13 cellular contexts compared by ENCODE assay signal in the genomic region with DNA sequence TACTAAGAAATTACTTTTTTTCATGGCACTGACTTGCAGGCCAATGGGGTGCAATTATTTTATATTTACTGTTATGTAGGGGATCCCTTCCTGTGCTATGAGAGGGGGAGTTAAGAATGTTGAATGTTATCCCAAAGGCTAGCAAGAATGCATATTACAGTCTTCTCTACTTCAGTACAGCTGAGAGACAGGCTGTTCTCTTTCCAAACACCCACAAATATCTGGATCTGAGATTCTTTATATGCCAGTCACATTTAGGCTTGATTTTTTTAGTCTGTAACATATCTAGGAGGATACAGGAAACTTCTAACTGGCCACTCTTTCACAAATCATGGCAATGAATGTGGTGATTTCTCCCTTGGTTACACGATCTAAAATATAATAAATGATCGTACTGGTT.
DNase-seq lines count a peak whose midpoint lies in the region; ATAC-seq and TF ChIP-seq lines count a peak whose summit lies in the region.
"Had no signal": no experiment of that assay in that cellular context is flagged by ENCODE, and none has a peak within 500 bp of the region (broad histone marks: within the 10 kb centered on the region; RNA-seq: fewer than 3 reads in every experiment).

No MANE protein-coding gene starts in this region.

- H3K9me3 ChIP-seq in IMR-90 (ENCODE audit: control insufficient read depth, insufficient read depth, low read length) (no peaks in the 10 kb centered on the region), osteoblast (ENCODE audit: low read depth, low read length) (no peaks in the 10 kb centered on the region)

- H3K23ac ChIP-seq in IMR-90 (ENCODE audit: low read depth, low read length), result no peak overlapping the region

- peak overlapping the region; percentile 90 for H2BK5ac ChIP-seq in IMR-90 (ENCODE audit: low read depth, low read length, poor library complexity, severe bottlenecking)

- CTCF ChIA-PET in IMR-90 (lab: Yijun Ruan, JAX), result no interaction called here

- H3K36me3 ChIP-seq in IMR-90 (ENCODE audit: control insufficient read depth, insufficient read depth, low read length) (no peaks in the 10 kb centered on the region), osteoblast (ENCODE audit: insufficient read depth, low read length) (no peaks in the 10 kb centered on the region)
- H3K36me3 ChIP-seq: BLaER1 treated with 17β-estradiol and CSF1 and Interleukin-3, amounts not matched to agents 10 nM and 100 nM had no signal

- no peak overlapping the region for H3K4ac ChIP-seq in IMR-90 (ENCODE audit: low read depth, low read length)

- H2AK5ac ChIP-seq in IMR-90 (ENCODE audit: low read depth, low read length), result no peak overlapping the region

- H3K27ac ChIP-seq in IMR-90 (ENCODE audit: insufficient read depth, low read length) (no peak overlapping the region), osteoblast (ENCODE audit: low read depth, low read length) (peak overlapping the region; percentile 19)
- H3K27ac ChIP-seq: BLaER1 treated with 17β-estradiol and CSF1 and Interleukin-3, amounts not matched to agents 10 nM and 100 nM had no signal

- H2BK120ac ChIP-seq in IMR-90 (ENCODE audit: low read depth, low read length), result 0 out of 2 replicates have a peak overlapping the region, but pooled peaks have one; percentile 4

- no peak for TF ChIP-seq RAD21 in IMR-90 (IDR thresholded peaks at IDR 0.05; ENCODE audit: low read length)

- H3K79me1 ChIP-seq in IMR-90 (ENCODE audit: low read depth in 1 of 2, low read length in 2 of 2), result no peaks in the 10 kb centered on the region

- peak overlapping the region; percentile 2 to 39; a peak in 2 of 4 replicates for H4K8ac ChIP-seq in IMR-90 (ENCODE audit: low read depth in 2 of 2, low read length in 2 of 2)

- H2AFZ ChIP-seq in IMR-90 (replicated peaks; ENCODE audit: low read length, poor library complexity) (no peak overlapping the region), osteoblast (ENCODE audit: low read length) (no peak overlapping the region)

- no peak overlapping the region for H3K18ac ChIP-seq in IMR-90 (ENCODE audit: low read depth, low read length)

- H2AK9ac ChIP-seq in IMR-90 (replicated peaks; ENCODE audit: low read depth, low read length, poor library complexity), result no peak overlapping the region

- H3K4me3 ChIP-seq in IMR-90 (ENCODE audit: insufficient read depth, low read depth, low read length) (no peak overlapping the region), choroid plexus epithelial cell (ENCODE audit: low read depth, low read length) (no peak overlapping the region), osteoblast (ENCODE audit: insufficient read depth, low read length) (no peak overlapping the region)
- H3K4me3 ChIP-seq: BLaER1 treated with 17β-estradiol and CSF1 and Interleukin-3, amounts not matched to agents 10 nM and 100 nM; K562 had no signal

- H3K27me3 ChIP-seq in IMR-90 (ENCODE audit: control insufficient read depth, insufficient read depth, low read length) (no peaks in the 10 kb centered on the region), osteoblast (ENCODE audit: insufficient read depth, low read length) (no peaks in the 10 kb centered on the region)
- H3K27me3 ChIP-seq: BLaER1 treated with 17β-estradiol and CSF1 and Interleukin-3, amounts not matched to agents 10 nM and 100 nM had no signal

- intact Hi-C loops in IMR-90 (cut with micrococcal nuclease), result no loop called here

- dilution Hi-C loops in IMR-90 (cut with HindIII; ENCODE audit: low sequenced_read_pairs, unreplicated experiment), result no loop called here

- DNase-seq in IMR-90, result peak; percentile 62
- peak; percentile 36 for DNase-seq in choroid plexus epithelial cell (ENCODE audit: low read depth)
- DNase-seq in osteoblast (ENCODE audit: insufficient read length, low spot score, missing footprints), result no peak
- DNase-seq in amniotic stem cell (lab: John Stamatoyannopoulos, UW), result no peak
- DNase-seq: Calu3; CD8-positive, alpha-beta T cell; DMS79 treated with DMSO at 0.1 percent for 48 hours; EL; H9 had no signal

- H4K91ac ChIP-seq in IMR-90 (ENCODE audit: insufficient read depth, low read depth, low read length), result no peak overlapping the region

- no peak for TF ChIP-seq POLR2A in IMR-90 (IDR thresholded peaks at IDR 0.05; ENCODE audit: low read depth, low read length)

- H3K4me2 ChIP-seq in IMR-90 (ENCODE audit: low read depth, low read length) (no peak overlapping the region), osteoblast (ENCODE audit: insufficient read depth, low read length) (no peak overlapping the region)
- H3K4me2 ChIP-seq: BLaER1 treated with 17β-estradiol and CSF1 and Interleukin-3, amounts not matched to agents 10 nM and 100 nM had no signal

- BruUV-seq in IMR-90 (replicated peaks; lab: Mats Ljungman, UMichigan), result no TSS peak

- peak overlapping the region; percentile 22; the same call in 1 of the 2 replicates for H2BK20ac ChIP-seq in IMR-90 (ENCODE audit: low read depth, low read length)

- H3K9ac ChIP-seq in IMR-90 (ENCODE audit: low read depth, low read length), result no peak overlapping the region
- H3K9ac ChIP-seq: BLaER1 treated with 17β-estradiol and CSF1 and Interleukin-3, amounts not matched to agents 10 nM and 100 nM had no signal

- H3K79me2 ChIP-seq in osteoblast (ENCODE audit: insufficient read depth, low read length), result no peaks in the 10 kb centered on the region

- in situ Hi-C loops in IMR-90 (cut with MboI; ENCODE audit: low sequenced_read_pairs), result no loop called here

- WGBS in IMR-90 (ENCODE audit: extremely low coverage in 2 of 2, insufficient read length in 1 of 2), 2 experiments, result no CpG with 5 or more reads among the region's 2 CpGs

- H3K4me1 ChIP-seq in IMR-90 (ENCODE audit: control insufficient read depth, insufficient read depth, low read length), result peaks cover 11% of the 10 kb centered on the region
- peaks cover 26% of the 10 kb centered on the region for H3K4me1 ChIP-seq in osteoblast (ENCODE audit: insufficient read depth, low read length)
- H3K4me1 ChIP-seq: BLaER1 treated with 17β-estradiol and CSF1 and Interleukin-3, amounts not matched to agents 10 nM and 100 nM had no signal

- H3K9me1 ChIP-seq in IMR-90 (ENCODE audit: insufficient read depth, low read length), result peaks cover 5% of the 10 kb centered on the region

- no peaks in the 10 kb centered on the region for H4K20me1 ChIP-seq in IMR-90 (ENCODE audit: insufficient read depth, low read length)
- no peaks in the 10 kb centered on the region for H4K20me1 ChIP-seq in osteoblast (ENCODE audit: insufficient read depth, low read length)
- H4K20me1 ChIP-seq: BLaER1 treated with 17β-estradiol and CSF1 and Interleukin-3, amounts not matched to agents 10 nM and 100 nM had no signal

- H4K5ac ChIP-seq in IMR-90 (ENCODE audit: low read depth, low read length), result no peak overlapping the region

- POLR2A ChIA-PET in IMR-90 (lab: Charles Lee; ENCODE audit: unreplicated experiment), result no interaction called here

- H2BK15ac ChIP-seq in IMR-90 (ENCODE audit: low read depth, low read length), result no peak overlapping the region

- ATAC-seq in IMR-90 (ENCODE audit: low read depth) (peak; percentile 32), GM19023 (IDR thresholded peaks at IDR 0.05; ENCODE audit: unreplicated experiment) (no peak), HG02884 (IDR thresholded peaks at IDR 0.05; ENCODE audit: unreplicated experiment) (no peak)
- ATAC-seq: CD8-positive, alpha-beta T cell; K562 had no signal

- H3K56ac ChIP-seq in IMR-90 (ENCODE audit: extremely low read depth, insufficient read depth, low read length), result no peak overlapping the region; the same call in 1 of the 2 replicates

- no peak overlapping the region for H3K14ac ChIP-seq in IMR-90 (replicated peaks; ENCODE audit: low read depth, low read length)

- TF ChIP-seq CTCF in IMR-90 (conservative IDR thresholded peaks at IDR 0.05; ENCODE audit: low read depth, low read length), result no peak
- TF ChIP-seq CTCF in choroid plexus epithelial cell (conservative IDR thresholded peaks at IDR 0.05; ENCODE audit: low read depth, low read length), result no peak
- TF ChIP-seq CTCF in osteoblast (IDR thresholded peaks at IDR 0.05; ENCODE audit: extremely low read depth, low read depth, low read length), result no peak

TF ChIP-seq in IMR-90, 13 proteins besides CTCF, POLR2A, EP300 and RAD21:
- TF ChIP-seq, protein P1, sequence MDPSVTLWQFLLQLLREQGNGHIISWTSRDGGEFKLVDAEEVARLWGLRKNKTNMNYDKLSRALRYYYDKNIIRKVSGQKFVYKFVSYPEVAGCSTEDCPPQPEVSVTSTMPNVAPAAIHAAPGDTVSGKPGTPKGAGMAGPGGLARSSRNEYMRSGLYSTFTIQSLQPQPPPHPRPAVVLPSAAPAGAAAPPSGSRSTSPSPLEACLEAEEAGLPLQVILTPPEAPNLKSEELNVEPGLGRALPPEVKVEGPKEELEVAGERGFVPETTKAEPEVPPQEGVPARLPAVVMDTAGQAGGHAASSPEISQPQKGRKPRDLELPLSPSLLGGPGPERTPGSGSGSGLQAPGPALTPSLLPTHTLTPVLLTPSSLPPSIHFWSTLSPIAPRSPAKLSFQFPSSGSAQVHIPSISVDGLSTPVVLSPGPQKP (IDR thresholded peaks at IDR 0.05; ENCODE audit: borderline replicate concordance, low read depth, low read length), result no peak
- TF ChIP-seq MAFK (IDR thresholded peaks at IDR 0.05; ENCODE audit: low read depth, low read length) (no peak), MAZ (IDR thresholded peaks at IDR 0.05; ENCODE audit: borderline replicate concordance, low read depth, low read length) (no peak), MXI1 (IDR thresholded peaks at IDR 0.05; ENCODE audit: borderline replicate concordance, low read depth, low read length) (no peak), NFE2L2 (IDR thresholded peaks at IDR 0.05; ENCODE audit: low read depth, low read length) (no peak), SMC3 (IDR thresholded peaks at IDR 0.05; ENCODE audit: low read depth, low read length) (no peak)

Comparison
In these comparisons a context has a peak if more than half of its experiments do, and no peak if none do; other contexts are left out.
1. DNase-seq: peak in IMR-90 (single experiment) and choroid plexus epithelial cell (single experiment); none in osteoblast (single experiment) and amniotic stem cell (single experiment).